7 cellular contexts compared by ENCODE assay signal in the genomic region with DNA sequence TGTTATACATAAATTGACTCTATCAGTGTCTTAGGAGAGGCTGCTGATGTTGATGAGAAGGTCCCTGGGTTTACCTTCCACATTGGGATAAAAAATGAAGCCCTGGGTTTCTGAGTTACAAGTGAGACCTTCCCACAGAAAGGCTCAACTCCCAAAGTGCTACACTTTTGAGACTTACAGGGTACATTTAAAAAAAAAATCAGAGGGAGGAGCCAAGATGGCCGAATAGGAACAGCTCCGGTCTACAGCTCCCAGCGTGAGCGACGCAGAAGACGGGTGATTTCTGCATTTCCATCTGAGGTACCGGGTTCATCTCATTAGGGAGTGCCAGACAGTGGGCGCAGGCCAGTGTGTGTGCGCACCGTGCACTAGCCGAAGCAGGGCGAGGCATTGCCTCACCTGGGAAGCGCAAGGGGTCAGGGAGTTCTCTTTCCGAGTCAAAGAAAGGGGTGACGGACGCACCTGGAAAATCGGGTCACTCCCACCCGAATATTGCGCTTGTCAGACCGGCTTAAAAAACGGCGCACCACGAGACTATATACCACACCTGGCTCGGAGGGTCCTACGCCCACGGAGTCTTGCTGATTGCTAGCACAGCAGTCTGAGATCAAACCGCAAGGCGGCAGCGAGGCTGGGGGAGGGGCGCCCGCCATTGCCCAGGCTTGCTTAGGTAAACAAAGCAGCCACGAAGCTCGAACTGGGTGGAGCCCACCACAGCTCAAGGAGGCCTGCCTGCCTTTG.
DNase-seq lines count a peak whose midpoint lies in the region; ATAC-seq, FAIRE-seq and TF ChIP-seq lines count a peak whose summit lies in the region.
"Not testable (repeated sequence)": the region's sequence is repeated elsewhere in the genome, so short reads cannot be mapped to it uniquely, and the experiment has no call there.

No MANE protein-coding gene starts in this region.

- not testable (repeated sequence) for H3K79me1 ChIP-seq in H1 (ENCODE audit: low read depth, low read length)

- not testable (repeated sequence) for H3K27me3 ChIP-seq in H1 (replicated peaks in 1 of 4; ENCODE audit: control insufficient read depth in 3 of 4, extremely low read depth in 1 of 4, insufficient read depth in 3 of 4, low read length in 3 of 4); keratinocyte (ENCODE audit: control insufficient read depth, extremely low read depth, insufficient read depth, low read length); ovary

- not testable (repeated sequence) for H3K23ac ChIP-seq in H1 (ENCODE audit: insufficient read length)

- 0 out of 2 replicates have a peak overlapping the region, but pooled peaks have one; percentile 34 for H2AFZ ChIP-seq in H1 (ENCODE audit: low read length)
- not testable (repeated sequence) for H2AFZ ChIP-seq in keratinocyte (ENCODE audit: control insufficient read depth, low read length)

- not testable (repeated sequence) for H3K18ac ChIP-seq in H1 (ENCODE audit: extremely low read depth, low read length)

- H3K14ac ChIP-seq in H1 (ENCODE audit: insufficient read length) = not testable (repeated sequence)

- H4K91ac ChIP-seq in H1 (replicated peaks; ENCODE audit: insufficient read length, low read length) = not testable (repeated sequence)

- CTCF ChIA-PET in H1 (lab: Charles Lee; ENCODE audit: partially characterized antibody) = interaction anchor here (1.0 to 1.1 kb wide), 2 partner anchors 10 to 13 kb away, joined by 3 read pairs; no protein-coding TSS in a partner anchor

- TF ChIP-seq EP300 in H1 (IDR thresholded peaks at IDR 0.05; ENCODE audit: borderline replicate concordance in 1 of 2, low read depth in 2 of 2, low read length in 2 of 2); ovary (IDR thresholded peaks at IDR 0.05): not testable (repeated sequence)

- DNase-seq in NCI-H146 treated with DMSO at 0.1 percent for 48 hours (lab: John Stamatoyannopoulos, UW; ENCODE audit: unreplicated experiment) (peak; percentile 30), T follicular helper cell (ENCODE audit: low read depth) (peak; percentile 20), H1 (ENCODE audit: low read depth in 1 of 2, low spot score in 2 of 2) (peak in 1 of 2 experiments; percentile 63)
- DNase-seq in activated effector memory CD4-positive, alpha-beta T cell treated with Interleukin-2 at 50 U/mL for 16 hours = peak; percentile 32
- not testable (repeated sequence) for DNase-seq in keratinocyte (ENCODE audit: low read depth, low spot score); ovary

- H4K20me1 ChIP-seq in H1 (replicated peaks in 1 of 2; ENCODE audit: control insufficient read depth in 1 of 2, insufficient read depth in 2 of 2, low read length in 2 of 2); keratinocyte (ENCODE audit: control insufficient read depth, extremely low read depth, insufficient read depth, low read length): not testable (repeated sequence)

- H3K9me1 ChIP-seq in keratinocyte (ENCODE audit: control insufficient read depth, extremely low read depth, insufficient read depth, low read length) = not testable (repeated sequence)

- dilution Hi-C loops in keratinocyte (cut with MboI; ENCODE audit: extremely low pct_ligation_motif_present, low sequenced_read_pairs) = not testable (repeated sequence)

- not testable (repeated sequence) for H3K56ac ChIP-seq in H1 (replicated peaks; ENCODE audit: insufficient read length, low read depth, low read length)

- peak overlapping the region in 3 of 4 experiments; percentile 51 to 68 (median 53); a peak in 5 of 7 replicates for H3K9ac ChIP-seq in H1 (replicated peaks in 1 of 4; ENCODE audit: extremely low read depth in 1 of 4, low read depth in 3 of 4, low read length in 3 of 4)
- H3K9ac ChIP-seq in keratinocyte (ENCODE audit: control insufficient read depth, extremely low read depth, insufficient read depth, low read length) = peak overlapping the region; percentile 69

- H3K23me2 ChIP-seq in H1 (ENCODE audit: low read depth, low read length) = not testable (repeated sequence)

- H2BK12ac ChIP-seq in H1 (ENCODE audit: low read depth, low read length) = not testable (repeated sequence)

- not testable (repeated sequence) for TF ChIP-seq CTCF in H1 (IDR thresholded peaks at IDR 0.05; ENCODE audit: control extremely low read depth in 1 of 3, insufficient read depth in 1 of 3, low read depth in 1 of 3, low read length in 3 of 3); keratinocyte (optimal IDR thresholded peaks at IDR 0.05 in 1 of 3, IDR thresholded peaks at IDR 0.05 in 1 of 3, conservative IDR thresholded peaks at IDR 0.05 in 1 of 3; ENCODE audit: extremely low read depth in 1 of 3, insufficient read depth in 2 of 3, low read length in 3 of 3); ovary (IDR thresholded peaks at IDR 0.05)

- intact Hi-C loops in ovary (cut with DNase I) = not testable (repeated sequence)

- H3K4me2 ChIP-seq in H1 (ENCODE audit: insufficient read depth in 1 of 2, low read depth in 2 of 2, low read length in 2 of 2) (peak overlapping the region; percentile 52 to 64; a peak in 3 of 4 replicates), keratinocyte (ENCODE audit: control insufficient read depth, extremely low read depth, insufficient read depth, low read depth, low read length) (peak overlapping the region; percentile 73)

- not testable (repeated sequence) for H2BK5ac ChIP-seq in H1 (ENCODE audit: low read depth, low read length)

- peak; percentile 60 for ATAC-seq in GM19395 (IDR thresholded peaks at IDR 0.05; ENCODE audit: unreplicated experiment)

- H4K5ac ChIP-seq in H1 (ENCODE audit: insufficient read length, low read depth, low read length) = peak overlapping the region; percentile 72

- not testable (repeated sequence) for H4K8ac ChIP-seq in H1 (ENCODE audit: extremely low read depth, insufficient read depth, low read length)

- not testable (repeated sequence) for H2AK5ac ChIP-seq in H1 (ENCODE audit: low read depth, low read length)

- H3K79me2 ChIP-seq in H1 (ENCODE audit: control insufficient read depth in 1 of 2, insufficient read depth in 2 of 2, low read length in 2 of 2) = not testable (repeated sequence)
- peaks cover 40% of the 10 kb centered on the region for H3K79me2 ChIP-seq in keratinocyte (ENCODE audit: control insufficient read depth, insufficient read depth, low read length)

- H2BK20ac ChIP-seq in H1 (ENCODE audit: low read length) = not testable (repeated sequence)

- not testable (repeated sequence) for H3K27ac ChIP-seq in H1 (ENCODE audit: low read depth, low read length); ovary
- H3K27ac ChIP-seq in keratinocyte (ENCODE audit: control insufficient read depth, insufficient read depth, low read length) = peak overlapping the region; percentile 83

- not testable (repeated sequence) for TF ChIP-seq POLR2A in H1 (IDR thresholded peaks at IDR 0.05; ENCODE audit: control extremely low read depth in 1 of 2, low read depth in 2 of 2, low read length in 2 of 2); ovary (IDR thresholded peaks at IDR 0.05)

- not testable (repeated sequence) for H3K36me3 ChIP-seq in H1 (ENCODE audit: control insufficient read depth in 2 of 4, insufficient read depth in 4 of 4, low read length in 3 of 4); keratinocyte (ENCODE audit: control insufficient read depth in 2 of 2, extremely low read depth in 1 of 2, insufficient read depth in 2 of 2, low read length in 2 of 2); ovary

- TF ChIP-seq RAD21 in H1 (IDR thresholded peaks at IDR 0.05 in 1 of 2, conservative IDR thresholded peaks at IDR 0.05 in 1 of 2; ENCODE audit: low read depth in 2 of 2, low read length in 2 of 2) = not testable (repeated sequence)

- not testable (repeated sequence) for H2BK120ac ChIP-seq in H1 (replicated peaks; ENCODE audit: low read depth, low read length)

- H3K4ac ChIP-seq in H1 (replicated peaks; ENCODE audit: insufficient read length, low read depth, low read length) = not testable (repeated sequence)

- WGBS in H1 (ENCODE audit: extremely low coverage in 1 of 2, insufficient coverage in 1 of 2, insufficient read length in 1 of 2, insufficient replicate concordance in 2 of 2, low coverage in 1 of 2, low lambda C conversion rate in 2 of 2, missing lambda C conversion rate in 1 of 2), 2 experiments = 26% methylated on average over 18 of the region's 33 CpGs; no CpG with 5 or more reads in 1 of the 2 experiments
- WGBS in ovary, 3 donors = 59 to 74% (median 72%) methylated on average over 29 to 32 of the region's 33 CpGs

- H3K4me1 ChIP-seq in H1 (replicated peaks in 1 of 4; ENCODE audit: control insufficient read depth in 3 of 4, insufficient read depth in 4 of 4, low read length in 3 of 4); ovary (ENCODE audit: insufficient read depth): not testable (repeated sequence)
- peaks cover 15% of the 10 kb centered on the region for H3K4me1 ChIP-seq in keratinocyte (ENCODE audit: control insufficient read depth, extremely low read depth, insufficient read depth, low read length)

- H3K4me3 ChIP-seq in H1 (ENCODE audit: extremely low read depth in 1 of 4, insufficient read depth in 2 of 4, low read depth in 3 of 4, low read length in 4 of 4) (peak overlapping the region; percentile 25 to 47 (median 32); a peak in 7 of 8 replicates), keratinocyte (ENCODE audit: control insufficient read depth in 2 of 3, extremely low read depth in 1 of 3, insufficient read depth in 2 of 3, low read depth in 1 of 3, low read length in 3 of 3) (peak overlapping the region; percentile 36 to 66 (median 62)), ovary (peak overlapping the region; percentile 22)

- FAIRE-seq in H1 (lab: Jason Lieb, UNC); keratinocyte (lab: Jason Lieb, UNC): not testable (repeated sequence)

- not testable (repeated sequence) for H3K9me3 ChIP-seq in H1 (ENCODE audit: insufficient read depth in 2 of 2, low read depth in 1 of 2, low read length in 1 of 2); keratinocyte (ENCODE audit: control insufficient read depth, low read depth, low read length); ovary

- POLR2A ChIA-PET in H1 (lab: Charles Lee; ENCODE audit: partially characterized antibody) = interaction anchor here (0.6 to 1.3 kb wide), 5 partner anchors 10 to 294 kb away, joined by 3 to 8 read pairs (median 3); no protein-coding TSS in a partner anchor

- not testable (repeated sequence) for H2BK15ac ChIP-seq in H1 (ENCODE audit: low read length)

TF ChIP-seq in H1, 55 proteins besides CTCF, POLR2A, EP300 and RAD21:
- TF ChIP-seq YY1 (IDR thresholded peaks at IDR 0.05; ENCODE audit: low read depth, low read length) = peak; percentile 46
